10 cellular contexts compared by ENCODE assay signal in the genomic region with DNA sequence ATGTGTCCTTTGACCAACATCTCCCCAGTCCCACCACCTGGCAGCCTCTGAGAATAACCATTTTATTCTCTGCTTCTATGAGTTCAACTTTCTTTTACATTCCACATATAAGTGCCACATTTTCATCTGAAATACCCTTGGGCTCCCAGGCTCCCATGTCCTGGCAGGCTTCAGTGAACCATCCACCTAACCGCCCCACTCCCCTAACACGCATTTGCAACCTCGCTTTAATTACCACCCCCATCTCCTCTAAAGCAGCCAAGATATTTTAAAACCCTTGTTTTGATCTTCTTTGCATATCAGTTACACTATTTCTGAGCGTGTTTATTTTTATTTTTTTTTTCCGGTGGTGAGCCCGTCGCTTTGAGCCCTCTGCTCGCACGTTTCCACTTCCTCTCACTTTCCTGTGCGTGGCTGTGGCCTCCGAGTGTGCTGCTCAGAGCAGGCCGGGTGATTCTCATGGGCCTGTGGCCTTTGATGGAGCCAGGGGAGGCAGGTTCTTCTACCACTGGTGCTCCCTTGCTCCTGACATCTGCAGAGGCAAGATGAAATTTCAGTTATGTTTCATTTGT.
DNase-seq lines count a peak whose midpoint lies in the region; ATAC-seq and TF ChIP-seq lines count a peak whose summit lies in the region.
"Had no signal": no experiment of that assay in that cellular context is flagged by ENCODE, and none has a peak within 500 bp of the region (broad histone marks: within the 10 kb centered on the region; RNA-seq: fewer than 3 reads in every experiment).

No MANE protein-coding gene starts in this region.

- TF ChIP-seq CTCF in OCI-LY3 (IDR thresholded peaks at IDR 0.05; ENCODE audit: low read depth, low read length), result no peak
- TF ChIP-seq CTCF in HFFc6 (IDR thresholded peaks at IDR 0.05), result no peak

- H3K9me3 ChIP-seq in CD4-positive, CD25-positive, alpha-beta regulatory T cell (ENCODE audit: control insufficient read depth in 2 of 2, low read length in 2 of 2), result no peaks in the 10 kb centered on the region
- peaks cover 10% of the 10 kb centered on the region; the same call in 1 of the 2 replicates for H3K9me3 ChIP-seq in OCI-LY3 (ENCODE audit: insufficient read depth, low read length)
- H3K9me3 ChIP-seq: tibial artery had no signal

- H3K4me1 ChIP-seq in CD4-positive, CD25-positive, alpha-beta regulatory T cell (ENCODE audit: control insufficient read depth, insufficient read depth, low read length, poor library complexity, severe bottlenecking), result peaks cover 18% of the 10 kb centered on the region
- peaks cover 31% of the 10 kb centered on the region for H3K4me1 ChIP-seq in OCI-LY3 (ENCODE audit: low read length)

- H3K4me3 ChIP-seq in CD4-positive, CD25-positive, alpha-beta regulatory T cell (ENCODE audit: low read depth, low read length), result peak overlapping the region; percentile 56
- no peak overlapping the region for H3K4me3 ChIP-seq in OCI-LY3 (ENCODE audit: low read length)
- H3K4me3 ChIP-seq: tibial artery had no signal

- H3K79me2 ChIP-seq in OCI-LY3 (ENCODE audit: low read length), result no peaks in the 10 kb centered on the region

- 0 out of 2 replicates have a peak overlapping the region, but pooled peaks have one; percentile 26 for H2AFZ ChIP-seq in OCI-LY3 (ENCODE audit: low read depth, low read length)

- H3K27me3 ChIP-seq in CD4-positive, CD25-positive, alpha-beta regulatory T cell (ENCODE audit: control insufficient read depth, insufficient read depth, low read length), result no peaks in the 10 kb centered on the region
- peaks cover 42% of the 10 kb centered on the region for H3K27me3 ChIP-seq in OCI-LY3 (ENCODE audit: low read depth, low read length)
- H3K27me3 ChIP-seq: tibial artery had no signal

- H3K36me3 ChIP-seq in CD4-positive, CD25-positive, alpha-beta regulatory T cell (ENCODE audit: control insufficient read depth, insufficient read depth, low read length), result no peaks in the 10 kb centered on the region
- no peaks in the 10 kb centered on the region for H3K36me3 ChIP-seq in OCI-LY3 (replicated peaks; ENCODE audit: low read depth, low read length)
- H3K36me3 ChIP-seq: tibial artery had no signal

- H3K4me1 Mint-ChIP-seq in CD4-positive, CD25-positive, alpha-beta regulatory T cell, result peaks cover 10 to 42% (median 18%) of the 10 kb centered on the region in 4 donors
- H3K4me1 Mint-ChIP-seq in activated T-cell treated with anti-CD3 and anti-CD28 coated beads, Interleukin-2, amount 50 U/mL, for 4 hours (ENCODE audit: low read depth), result peaks cover 33% of the 10 kb centered on the region
- peaks cover 32 to 37% of the 10 kb centered on the region in 2 donors for H3K4me1 Mint-ChIP-seq in natural killer cell treated with Interleukin-12 subunit alpha and Interleukin-12 subunit beta and Interleukin-15 and Interleukin-18, amount 100 ng/mL, for 72 hours (ENCODE audit: low read depth in 2 of 2)
- H3K4me1 Mint-ChIP-seq in HFFc6 (ENCODE audit: low read depth), result peaks cover 41% of the 10 kb centered on the region

- peak overlapping the region; percentile 19 to 80 (median 70) for H3K4me3 Mint-ChIP-seq in CD4-positive, CD25-positive, alpha-beta regulatory T cell
- peak overlapping the region; percentile 33 for H3K4me3 Mint-ChIP-seq in activated T-cell treated with anti-CD3 and anti-CD28 coated beads, Interleukin-2, amount 50 U/mL, for 4 hours
- peak overlapping the region; percentile 69 for H3K4me3 Mint-ChIP-seq in natural killer cell treated with Interleukin-12 subunit alpha and Interleukin-12 subunit beta and Interleukin-15 and Interleukin-18, amount 100 ng/mL, for 72 hours
- no peak overlapping the region for H3K4me3 Mint-ChIP-seq in HFFc6

- peak; percentile 91 to 94 for ATAC-seq in CD4-positive, CD25-positive, alpha-beta regulatory T cell (ENCODE audit: low read depth in 2 of 2)
- ATAC-seq in activated T-cell treated with anti-CD3 and anti-CD28 coated beads, Interleukin-2, amount 50 U/mL, for 4 hours, result peak; percentile 60 to 69
- ATAC-seq in natural killer cell treated with Interleukin-12 subunit alpha and Interleukin-12 subunit beta and Interleukin-15 and Interleukin-18, amount 100 ng/mL, for 72 hours, result peak in 1 of 2 donors; percentile 74
- no peak for ATAC-seq in HG03565 (IDR thresholded peaks at IDR 0.05; ENCODE audit: unreplicated experiment)

- H3K36me3 Mint-ChIP-seq in CD4-positive, CD25-positive, alpha-beta regulatory T cell, result no peaks in the 10 kb centered on the region
- no peaks in the 10 kb centered on the region for H3K36me3 Mint-ChIP-seq in activated T-cell treated with anti-CD3 and anti-CD28 coated beads, Interleukin-2, amount 50 U/mL, for 4 hours (ENCODE audit: insufficient read depth)
- no peaks in the 10 kb centered on the region for H3K36me3 Mint-ChIP-seq in natural killer cell treated with Interleukin-12 subunit alpha and Interleukin-12 subunit beta and Interleukin-15 and Interleukin-18, amount 100 ng/mL, for 72 hours
- no peaks in the 10 kb centered on the region for H3K36me3 Mint-ChIP-seq in HFFc6 (ENCODE audit: low read depth)

- H4K20me1 ChIP-seq in OCI-LY3 (ENCODE audit: insufficient read depth, low read length), result no peaks in the 10 kb centered on the region

- peak overlapping the region; percentile 37 for H3K4me2 ChIP-seq in OCI-LY3 (ENCODE audit: low read length)

- peak in 2 of 3 donors; percentile 59 to 81 for DNase-seq in CD4-positive, CD25-positive, alpha-beta regulatory T cell
- peak; percentile 45 for DNase-seq in activated T-cell treated with anti-CD3 and anti-CD28 coated beads, Interleukin-2, amount 50 U/mL, for 4 hours
- DNase-seq in natural killer cell treated with Interleukin-12 subunit alpha and Interleukin-12 subunit beta and Interleukin-15 and Interleukin-18, amount 100 ng/mL, for 72 hours (ENCODE audit: low spot score), result peak; percentile 76
- DNase-seq in SK-N-DZ (ENCODE audit: low spot score) (no peak), NCI-H1048 (lab: John Stamatoyannopoulos, UW) (no peak), HFFc6 (no peak)
- DNase-seq: NCI-H2081, tibial artery had no signal

- no peaks in the 10 kb centered on the region for H3K27me3 Mint-ChIP-seq in CD4-positive, CD25-positive, alpha-beta regulatory T cell
- H3K27me3 Mint-ChIP-seq in activated T-cell treated with anti-CD3 and anti-CD28 coated beads, Interleukin-2, amount 50 U/mL, for 4 hours (ENCODE audit: low read depth), result no peaks in the 10 kb centered on the region
- no peaks in the 10 kb centered on the region for H3K27me3 Mint-ChIP-seq in natural killer cell treated with Interleukin-12 subunit alpha and Interleukin-12 subunit beta and Interleukin-15 and Interleukin-18, amount 100 ng/mL, for 72 hours
- no peaks in the 10 kb centered on the region for H3K27me3 Mint-ChIP-seq in HFFc6 (ENCODE audit: insufficient read depth)

- H3K9me3 Mint-ChIP-seq in CD4-positive, CD25-positive, alpha-beta regulatory T cell, result no peaks in the 10 kb centered on the region
- no peaks in the 10 kb centered on the region for H3K9me3 Mint-ChIP-seq in activated T-cell treated with anti-CD3 and anti-CD28 coated beads, Interleukin-2, amount 50 U/mL, for 4 hours
- H3K9me3 Mint-ChIP-seq in natural killer cell treated with Interleukin-12 subunit alpha and Interleukin-12 subunit beta and Interleukin-15 and Interleukin-18, amount 100 ng/mL, for 72 hours, result peaks cover 3% of the 10 kb centered on the region
- no peaks in the 10 kb centered on the region for H3K9me3 Mint-ChIP-seq in HFFc6

- H3K27ac Mint-ChIP-seq in CD4-positive, CD25-positive, alpha-beta regulatory T cell, result peak overlapping the region; percentile 54 to 82 (median 81)
- peak overlapping the region; percentile 60 to 79 for H3K27ac Mint-ChIP-seq in natural killer cell treated with Interleukin-12 subunit alpha and Interleukin-12 subunit beta and Interleukin-15 and Interleukin-18, amount 100 ng/mL, for 72 hours
- H3K27ac Mint-ChIP-seq in HFFc6, result no peak overlapping the region

- H3K27ac ChIP-seq in CD4-positive, CD25-positive, alpha-beta regulatory T cell (ENCODE audit: insufficient read depth, low read length, poor library complexity, severe bottlenecking), result peak overlapping the region; percentile 41
- H3K27ac ChIP-seq in OCI-LY3 (ENCODE audit: low read length), result no peak overlapping the region
- H3K27ac ChIP-seq: tibial artery had no signal

- no peak overlapping the region; the same call in 1 of the 2 replicates for H3K9ac ChIP-seq in OCI-LY3 (ENCODE audit: low read length)

Comparison
In these comparisons a context has a peak if more than half of its experiments do, and no peak if none do; other contexts are left out.
1. DNase-seq: peak in CD4-positive, CD25-positive, alpha-beta regulatory T cell (2 of 3), activated T-cell treated with anti-CD3 and anti-CD28 coated beads, Interleukin-2, amount 50 U/mL, for 4 hours (single experiment) and natural killer cell treated with Interleukin-12 subunit alpha and Interleukin-12 subunit beta and Interleukin-15 and Interleukin-18, amount 100 ng/mL, for 72 hours (single experiment); none in SK-N-DZ (single experiment), NCI-H1048 (single experiment) and HFFc6 (single experiment).